Comparison of ENCODE assay signal across 1 cellular context in genomic region chr11:120372296-120372695, GRCh38.
TF ChIP-seq lines count a peak whose summit lies in the region.

No MANE protein-coding gene starts in this region.

TF ChIP-seq in A549, 52 proteins besides CTCF, POLR2A, EP300 and RAD21 (continued from another document):
- TF ChIP-seq TFCP2L1 (CRISPR knock-in tag; IDR thresholded peaks at IDR 0.05): no peak
TF ChIP-seq in A549: peak in this region for 0.
